In genomic region chr5:116554764-116555163, GRCh38 we compare ENCODE assay signal across 19 cellular contexts. TPM values are rescaled to one million over a fixed set of nuclear protein-coding genes. Genes with fewer than 3 reads are reported as not detected.
DNase-seq lines count a peak whose midpoint lies in the region; ATAC-seq and TF ChIP-seq lines count a peak whose summit lies in the region.
"Had no signal": no experiment of that assay in that cellular context is flagged by ENCODE, and none has a peak within 500 bp of the region (broad histone marks: within the 10 kb centered on the region; RNA-seq: fewer than 3 reads in every experiment).

No MANE protein-coding gene starts in this region.

- TF ChIP-seq CTCF in HEK293 (tag by site-specific recombination; IDR thresholded peaks at IDR 0.05) (no peak), tibial artery (IDR thresholded peaks at IDR 0.05) (no peak), upper lobe of right lung (IDR thresholded peaks at IDR 0.05) (no peak), RWPE1 (conservative IDR thresholded peaks at IDR 0.05; ENCODE audit: low read depth) (no peak)

- H3K9me3 ChIP-seq in HEK293 (ENCODE audit: control insufficient read depth, insufficient read depth, low read depth, low read length) (no peaks in the 10 kb centered on the region), tibial artery (no peaks in the 10 kb centered on the region), upper lobe of right lung (no peaks in the 10 kb centered on the region)
- H3K9me3 ChIP-seq: ascending aorta, BLaER1 had no signal

- peak; percentile 50 for DNase-seq in NCI-H2029 treated with DMSO at 0.1 percent for 48 hours (lab: John Stamatoyannopoulos, UW)
- DNase-seq in globus pallidus (ENCODE audit: low spot score) = peak; percentile 70
- DNase-seq in putamen (ENCODE audit: low spot score) = peak; percentile 59
- no peak for DNase-seq in tibial artery
- no peak for DNase-seq in upper lobe of right lung
- DNase-seq in RWPE1 (ENCODE audit: low spot score) = no peak
- DNase-seq: activated CD4-positive, alpha-beta T cell treated with anti-CD3 and anti-CD28 coated beads for 36 hours; activated CD8-positive, alpha-beta memory T cell treated with anti-CD3 and anti-CD28 coated beads, Interleukin-2, amount 50 U/mL, for 4 hours; activated gamma-delta T cell; DMS153; immature natural killer cell; IMR-90; MM.1S; NCI-H345; PC-9 had no signal

- H3K27me3 ChIP-seq in tibial artery (no peaks in the 10 kb centered on the region), upper lobe of right lung (no peaks in the 10 kb centered on the region)
- H3K27me3 ChIP-seq: ascending aorta, BLaER1 had no signal

- no peaks in the 10 kb centered on the region for H3K4me1 ChIP-seq in HEK293 (ENCODE audit: control insufficient read depth, insufficient read depth, low read length)
- H3K4me1 ChIP-seq in tibial artery = no peaks in the 10 kb centered on the region
- H3K4me1 ChIP-seq in upper lobe of right lung = peaks cover 4% of the 10 kb centered on the region
- H3K4me1 ChIP-seq: ascending aorta had no signal

- ATAC-seq in upper lobe of right lung = no peak
- ATAC-seq: activated CD4-positive, alpha-beta T cell treated with anti-CD3 and anti-CD28 coated beads for 36 hours had no signal

- POLR2A ChIA-PET in HEK293 (lab: Yijun Ruan, JAX) = no interaction called here
- POLR2A ChIA-PET in RWPE1 (lab: Yijun Ruan, JAX; ENCODE audit: low non-redundant PET) = no interaction called here

- H3K27ac ChIP-seq in HEK293 (ENCODE audit: extremely low read depth, low read depth, low read length) (no peak overlapping the region), tibial artery (no peak overlapping the region), upper lobe of right lung (no peak overlapping the region), RWPE1 (no peak overlapping the region)
- H3K27ac ChIP-seq: ascending aorta, BLaER1, coronary artery, PC-9 had no signal

- CTCF ChIA-PET in HEK293 (lab: Yijun Ruan, JAX) (interaction anchor here (1.2 kb wide), 1 partner anchor 393 kb away, joined by 3 read pairs; no protein-coding TSS in a partner anchor), RWPE1 (lab: Yijun Ruan, JAX) (interaction anchor here (0.6 to 0.7 kb wide), 2 partner anchors 47 to 290 kb away, joined by 3 to 5 read pairs; no protein-coding TSS in a partner anchor)

- H3K36me3 ChIP-seq in HEK293 (ENCODE audit: control insufficient read depth in 2 of 2, insufficient read depth in 1 of 2, low read length in 2 of 2) (no peaks in the 10 kb centered on the region), tibial artery (no peaks in the 10 kb centered on the region), upper lobe of right lung (no peaks in the 10 kb centered on the region)
- H3K36me3 ChIP-seq: ascending aorta, BLaER1 had no signal

- H3K4me3 ChIP-seq in HEK293 (ENCODE audit: low read depth, low read length) (no peak overlapping the region), tibial artery (no peak overlapping the region), upper lobe of right lung (no peak overlapping the region)
- H3K4me3 ChIP-seq: ascending aorta, BLaER1, coronary artery, PC-9 had no signal

- intact Hi-C loops in tibial artery (cut with DNase I; ENCODE audit: low total_unique reads) = no loop called here
- intact Hi-C loops in upper lobe of right lung (cut with DNase I) = no loop called here

TF ChIP-seq in HEK293, 187 proteins besides CTCF, POLR2A, EP300 and RAD21:
- TF ChIP-seq ZNF335 (tag by site-specific recombination; conservative IDR thresholded peaks at IDR 0.05) (no peak), FEZF1 (tag by site-specific recombination; IDR thresholded peaks at IDR 0.05) (peak; percentile 52; the same call in 1 of the 2 replicates)

RNA-seq across cellular contexts. Expression of gene SEMA6A, which starts 19.9 kb away (rescaled TPM):
- 33.3 TPM for total RNA-seq in upper lobe of right lung
- total RNA-seq: activated CD4-positive, alpha-beta T cell treated with anti-CD3 and anti-CD28 coated beads for 36 hours; PC-9 had no signal

Comparison
In these comparisons a context has a peak if more than half of its experiments do, and no peak if none do; other contexts are left out.
1. DNase-seq: peak in NCI-H2029 treated with DMSO at 0.1 percent for 48 hours (single experiment), globus pallidus (single experiment) and putamen (single experiment); none in tibial artery (0 of 2), upper lobe of right lung (single experiment) and RWPE1 (single experiment).